ENCODE assay signal across 8 cellular contexts in genomic region chr15:72685301-72685924, GRCh38. TPM values are rescaled to one million over a fixed set of nuclear protein-coding genes. Genes with fewer than 3 reads are reported as not detected.
DNase-seq lines count a peak whose midpoint lies in the region; ATAC-seq and TF ChIP-seq lines count a peak whose summit lies in the region.

No MANE protein-coding gene starts in this region.

- H2AFZ ChIP-seq in KMS-11 (ENCODE audit: low read depth), result peak overlapping the region; percentile 76

- no peaks in the 10 kb centered on the region for H3K27me3 Mint-ChIP-seq in naive B cell

- no peaks in the 10 kb centered on the region for H3K9me3 Mint-ChIP-seq in naive B cell

- no peaks in the 10 kb centered on the region for H4K20me1 ChIP-seq in KMS-11 (ENCODE audit: insufficient read depth)

- H3K27me3 ChIP-seq in BE2C (peaks cover 4% of the 10 kb centered on the region), KMS-11 (ENCODE audit: insufficient read depth, low read depth) (no peaks in the 10 kb centered on the region)

- no peak for TF ChIP-seq CTCF in BE2C (IDR thresholded peaks at IDR 0.05; ENCODE audit: low read depth, low read length)
- TF ChIP-seq CTCF in KMS-11 (conservative IDR thresholded peaks at IDR 0.05; ENCODE audit: low read depth, low read length), result no peak
- TF ChIP-seq CTCF in choroid plexus epithelial cell (conservative IDR thresholded peaks at IDR 0.05; ENCODE audit: low read depth, low read length), result peak; percentile 8

- peak overlapping the region; percentile 86 for H3K4me3 ChIP-seq in BE2C (ENCODE audit: low read depth, low read length)
- no peak overlapping the region for H3K4me3 ChIP-seq in KMS-11 (IDR thresholded peaks at IDR 0.05; ENCODE audit: insufficient read depth, low read depth, low read length)
- H3K4me3 ChIP-seq in choroid plexus epithelial cell (ENCODE audit: low read depth, low read length), result peak overlapping the region; percentile 78

- peaks cover 14 to 18% (median 14%) of the 10 kb centered on the region in 3 donors for H3K4me1 Mint-ChIP-seq in naive B cell

- no peak for ATAC-seq in naive B cell (ENCODE audit: low read depth in 2 of 2)
- no peak for ATAC-seq in GM18505 (IDR thresholded peaks at IDR 0.05; ENCODE audit: unreplicated experiment)
- ATAC-seq in HG02588 (IDR thresholded peaks at IDR 0.05; ENCODE audit: unreplicated experiment), result no peak
- no peak for ATAC-seq in HG03439 (IDR thresholded peaks at IDR 0.05; ENCODE audit: unreplicated experiment)

- no peaks in the 10 kb centered on the region for H3K4me1 ChIP-seq in BE2C
- H3K4me1 ChIP-seq in KMS-11 (ENCODE audit: low read depth, poor library complexity, severe bottlenecking), result no peaks in the 10 kb centered on the region

- H3K9me3 ChIP-seq in BE2C, result no peaks in the 10 kb centered on the region

- peak overlapping the region; percentile 77 for H3K4me2 ChIP-seq in KMS-11

- H3K36me3 Mint-ChIP-seq in naive B cell, result no peaks in the 10 kb centered on the region

- H3K27ac Mint-ChIP-seq in naive B cell, result peak overlapping the region; percentile 95 to 99 (median 98)

- H3K79me2 ChIP-seq in KMS-11 (ENCODE audit: insufficient read depth, low read depth), result no peaks in the 10 kb centered on the region

- peak overlapping the region; percentile 64 for H3K9ac ChIP-seq in KMS-11

- no peak for DNase-seq in BE2C
- DNase-seq in choroid plexus epithelial cell (ENCODE audit: low read depth), result no peak
- no peak for DNase-seq in naive B cell
- no peak for DNase-seq in NCI-H2107 treated with DMSO at 0.1 percent for 48 hours (lab: John Stamatoyannopoulos, UW; ENCODE audit: unreplicated experiment)

- no peak for TF ChIP-seq POLR2A in GM18505 (IDR thresholded peaks at IDR 0.05; ENCODE audit: borderline replicate concordance, extremely low read depth, insufficient read depth, insufficient read length)

- peak overlapping the region; percentile 96 to 99 (median 98) for H3K4me3 Mint-ChIP-seq in naive B cell

- H3K27ac ChIP-seq in KMS-11, result peak overlapping the region; percentile 73

- H3K36me3 ChIP-seq in BE2C, result no peaks in the 10 kb centered on the region
- H3K36me3 ChIP-seq in KMS-11 (ENCODE audit: insufficient read depth), result no peaks in the 10 kb centered on the region

RNA-seq across cellular contexts. Expression of gene HIGD2B, which starts 0.6 kb away (rescaled TPM):
- not detected for polyA plus RNA-seq in BE2C (2012; ENCODE audit: insufficient read depth, insufficient read length, low read depth)
- under 1 TPM in 1 of 6 donors, not detected in 5; 0.27 TPM for polyA plus RNA-seq in naive B cell (ENCODE audit: low read depth in 6 of 6)

RNA-seq across cellular contexts. Expression of gene BBS4, which starts 0.6 kb away (rescaled TPM):
- polyA plus RNA-seq in BE2C (2012; ENCODE audit: insufficient read depth, insufficient read length, low read depth), result 9.1 TPM
- polyA plus RNA-seq in naive B cell (ENCODE audit: low read depth in 6 of 6), result 10 to 100 TPM; 11.4 to 14.9 (median 13.2) TPM

RNA-seq across cellular contexts. Expression of gene GOLGA6B, which starts 30.9 kb away (rescaled TPM):
- polyA plus RNA-seq in BE2C (2012; ENCODE audit: insufficient read depth, insufficient read length, low read depth), result not detected
- not detected for polyA plus RNA-seq in naive B cell (ENCODE audit: low read depth in 6 of 6)
